ENCODE assay signal across 8 cellular contexts in the genomic region with DNA sequence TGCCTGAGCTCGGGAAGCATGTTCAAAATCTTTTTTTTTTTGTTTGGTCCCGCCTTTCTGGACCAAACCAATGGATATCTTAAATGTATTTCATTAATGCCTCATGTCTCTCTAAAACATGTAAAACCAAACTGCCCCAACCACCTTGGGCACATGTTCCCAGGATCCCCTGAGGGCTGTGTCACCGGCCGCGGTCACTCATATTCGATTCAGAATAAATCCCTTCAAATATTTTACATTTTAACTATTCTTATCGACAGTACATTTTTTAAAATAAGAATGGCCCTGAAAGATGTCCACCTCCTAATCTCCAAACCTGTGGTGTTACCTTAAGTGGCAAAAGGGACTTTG. TPM values are rescaled to one million over a fixed set of nuclear protein-coding genes. Genes with fewer than 3 reads are reported as not detected.
DNase-seq lines count a peak whose midpoint lies in the region; ATAC-seq and TF ChIP-seq lines count a peak whose summit lies in the region.
"Had no signal": no experiment of that assay in that cellular context is flagged by ENCODE, and none has a peak within 500 bp of the region (broad histone marks: within the 10 kb centered on the region; RNA-seq: fewer than 3 reads in every experiment).

No MANE protein-coding gene starts in this region.

- DNase-seq in OCI-LY7 (ENCODE audit: low spot score), result no peak
- DNase-seq in foreskin keratinocyte, result no peak
- DNase-seq in NCI-H2107 (lab: John Stamatoyannopoulos, UW), result no peak
- no peak for DNase-seq in kidney tubule cell (ENCODE audit: low spot score)
- no peak for DNase-seq in iPS-NIHi7 (ENCODE audit: extremely low spot score)
- DNase-seq: GF-D8, WERI-Rb-1 had no signal

- no peak overlapping the region for H2AFZ ChIP-seq in OCI-LY7 (ENCODE audit: low read length)

- peaks cover 28% of the 10 kb centered on the region for H3K36me3 ChIP-seq in OCI-LY7 (ENCODE audit: insufficient read depth, low read length)

- peaks cover 23% of the 10 kb centered on the region for H3K79me2 ChIP-seq in OCI-LY7 (ENCODE audit: insufficient read depth, low read depth, low read length)

- peak overlapping the region; percentile 95 for H3K4me3 ChIP-seq in OCI-LY7 (ENCODE audit: low read depth, low read length, poor library complexity, severe bottlenecking)

- H3K27ac ChIP-seq in 22Rv1, result peak overlapping the region; percentile 98
- no peak overlapping the region for H3K27ac ChIP-seq in OCI-LY7 (ENCODE audit: low read depth, low read length, poor library complexity, severe bottlenecking)
- H3K27ac ChIP-seq in foreskin keratinocyte, result peak overlapping the region; percentile 54

- CTCF ChIA-PET in OCI-LY7 (lab: Charles Lee; ENCODE audit: unreplicated experiment), result no interaction called here

- ATAC-seq in foreskin keratinocyte, result no peak

- BruUV-seq in OCI-LY7 (replicated peaks; lab: Mats Ljungman, UMichigan), result no TSS peak

- no peaks in the 10 kb centered on the region for H3K9me2 ChIP-seq in OCI-LY7 (ENCODE audit: insufficient read depth, low read length)

- H4K20me1 ChIP-seq in OCI-LY7 (ENCODE audit: insufficient read depth, low read length), result no peaks in the 10 kb centered on the region

- H3K4me1 ChIP-seq in OCI-LY7 (ENCODE audit: insufficient read depth, low read length, poor library complexity, severe bottlenecking) (peaks cover 32% of the 10 kb centered on the region), foreskin keratinocyte (peaks cover 5% of the 10 kb centered on the region)

- peak overlapping the region; percentile 91 for H3K4me2 ChIP-seq in OCI-LY7 (ENCODE audit: low read length)

- TF ChIP-seq CTCF in 22Rv1 (IDR thresholded peaks at IDR 0.05) (no peak), OCI-LY7 (conservative IDR thresholded peaks at IDR 0.05; ENCODE audit: low read length) (no peak), foreskin keratinocyte (conservative IDR thresholded peaks at IDR 0.05) (no peak)

- intact Hi-C loops in OCI-LY7 (cut with micrococcal nuclease; ENCODE audit: unreplicated experiment), result loop anchor here (5.0 kb wide), 3 partner anchors 98 to 407 kb away; a partner anchor contains a TSS

- no peaks in the 10 kb centered on the region for H3K27me3 ChIP-seq in foreskin keratinocyte

- POLR2A ChIA-PET in OCI-LY7 (lab: Charles Lee), result no interaction called here

- no peaks in the 10 kb centered on the region for H3K9me3 ChIP-seq in OCI-LY7 (ENCODE audit: low read length)

RNA-seq across cellular contexts. Expression of a gene that starts 2.1 kb away (rescaled TPM):
- 57.1 and 65.7 TPM in 2 replicates for total RNA-seq in OCI-LY7 (2014; rRNA removed; shearing (Covaris generic))
- total RNA-seq in OCI-LY7 (2022), result 48.8 and 65.5 TPM in 2 replicates
- total RNA-seq in foreskin keratinocyte, result 162 and 219 TPM in 2 replicates
- polyA plus RNA-seq in foreskin keratinocyte, result 167 and 235 TPM in 2 replicates

RNA-seq across cellular contexts. Expression of a gene that starts 30.4 kb away (rescaled TPM):
- total RNA-seq in OCI-LY7 (2014; rRNA removed; shearing (Covaris generic)), result 53.0 and 67.8 TPM in 2 replicates
- total RNA-seq in OCI-LY7 (2022), result 40.1 and 46.9 TPM in 2 replicates
- 167 and 199 TPM in 2 replicates for total RNA-seq in foreskin keratinocyte
- polyA plus RNA-seq in foreskin keratinocyte, result 252 and 263 TPM in 2 replicates

RNA-seq across cellular contexts. Expression of a gene that starts 32.4 kb away (rescaled TPM):
- total RNA-seq in OCI-LY7 (2014; rRNA removed; shearing (Covaris generic)), result 1.2 and 1.6 TPM in 2 replicates
- total RNA-seq in OCI-LY7 (2022), result 1.5 and 2.5 TPM in 2 replicates
- total RNA-seq in foreskin keratinocyte, result 0.28 and 0.48 TPM in 2 replicates
- 0.30 and 0.47 TPM in 2 replicates for polyA plus RNA-seq in foreskin keratinocyte

RNA-seq across cellular contexts. Expression of a gene that starts 54.9 kb away (rescaled TPM):
- 19.6 and 27.8 TPM in 2 replicates for total RNA-seq in OCI-LY7 (2014; rRNA removed; shearing (Covaris generic))
- total RNA-seq in OCI-LY7 (2022) (30.3 and 32.7 TPM in 2 replicates), foreskin keratinocyte (28.1 and 30.0 TPM in 2 replicates)
- polyA plus RNA-seq in foreskin keratinocyte, result 33.1 and 38.2 TPM in 2 replicates

RNA-seq across cellular contexts. Expression of a gene that starts 55.6 kb away (rescaled TPM):
- 4.7 and 7.5 TPM in 2 replicates for total RNA-seq in OCI-LY7 (2014; rRNA removed; shearing (Covaris generic))
- total RNA-seq in OCI-LY7 (2022) (16.9 and 17.7 TPM in 2 replicates), foreskin keratinocyte (0.92 and 0.95 TPM in 2 replicates)
- 1.2 and 1.3 TPM in 2 replicates for polyA plus RNA-seq in foreskin keratinocyte
